ENCODE assay signal across 11 cellular contexts in the genomic region with DNA sequence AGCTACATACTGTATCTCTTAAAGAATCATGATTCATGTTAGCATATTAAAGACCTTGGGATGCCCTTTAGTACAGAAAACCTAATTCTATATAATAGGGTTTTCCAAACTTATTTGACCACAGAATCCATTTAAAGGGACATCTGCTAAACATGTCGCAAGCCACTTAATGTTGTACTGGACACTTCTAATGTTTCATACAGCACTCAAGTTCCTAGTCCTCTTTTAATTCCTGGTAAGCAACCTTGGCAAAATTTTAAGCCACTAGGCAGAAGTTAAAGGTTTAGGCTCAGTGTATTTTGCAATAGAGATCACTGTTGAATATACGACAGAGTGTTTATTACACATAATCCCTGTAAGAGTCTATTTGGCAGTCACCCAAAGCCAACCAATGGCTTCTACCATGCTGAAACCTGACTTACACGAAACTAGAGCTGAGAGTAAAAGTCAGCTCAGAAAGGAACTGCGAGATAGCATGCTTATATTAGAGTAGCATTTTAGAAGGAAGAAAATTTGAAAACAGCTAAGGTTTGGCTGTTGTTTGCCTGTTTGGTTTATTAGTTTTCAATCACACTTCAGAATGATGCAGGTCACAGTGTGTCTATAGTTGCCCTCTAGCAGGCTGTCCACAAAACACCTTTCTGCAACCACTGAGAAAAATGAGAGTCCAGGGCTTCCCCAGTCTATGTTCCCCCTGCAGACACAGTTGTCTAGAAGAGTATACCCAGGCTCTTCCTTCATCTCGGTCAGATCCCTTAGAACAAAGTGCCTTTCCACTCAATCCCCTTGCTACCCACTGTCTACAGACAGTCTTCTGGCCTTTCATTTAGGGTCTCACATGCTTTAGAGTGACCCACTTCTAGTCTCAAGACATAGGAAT.
DNase-seq lines count a peak whose midpoint lies in the region; ATAC-seq and TF ChIP-seq lines count a peak whose summit lies in the region.
"Had no signal": no experiment of that assay in that cellular context is flagged by ENCODE, and none has a peak within 500 bp of the region (broad histone marks: within the 10 kb centered on the region; RNA-seq: fewer than 3 reads in every experiment).

No MANE protein-coding gene starts in this region.

- no peaks in the 10 kb centered on the region for H3K9me3 Mint-ChIP-seq in type B pancreatic cell
- H3K9me3 Mint-ChIP-seq in Caco-2 (ENCODE audit: unreplicated experiment), result no peaks in the 10 kb centered on the region

- H3K4me3 ChIP-seq in HFF-Myc (replicated peaks; ENCODE audit: low read depth, low read length), result no peak overlapping the region
- H3K4me3 ChIP-seq in fibroblast of the aortic adventitia (ENCODE audit: low read depth, low read length), result no peak overlapping the region
- H3K4me3 ChIP-seq in Caco-2 (ENCODE audit: low read depth, low read length), result no peak overlapping the region
- H3K4me3 ChIP-seq: SJSA1 had no signal

- intact Hi-C loops in Caco-2 (cut with micrococcal nuclease; ENCODE audit: unreplicated experiment), result loop anchor here (5.0 kb wide), 2 partner anchors 127 to 142 kb away; no protein-coding TSS in a partner anchor

- peak; percentile 72 for DNase-seq in AG09319 (ENCODE audit: extremely low read depth, low read depth)
- peak; percentile 82 for DNase-seq in HFF-Myc (ENCODE audit: extremely low read depth, low read depth)
- DNase-seq in OCI-M1 (lab: John Stamatoyannopoulos, UW), result peak; percentile 25
- peak; percentile 57 for DNase-seq in fibroblast of the aortic adventitia (ENCODE audit: low read depth)
- DNase-seq in type B pancreatic cell (ENCODE audit: extremely low spot score, unreplicated experiment), result no peak
- no peak for DNase-seq in Caco-2
- DNase-seq: head of caudate nucleus had no signal

- CTCF ChIA-PET in Caco-2 (lab: Charles Lee), result no interaction called here

- H3K36me3 Mint-ChIP-seq in type B pancreatic cell, result no peaks in the 10 kb centered on the region
- H3K36me3 Mint-ChIP-seq in Caco-2 (ENCODE audit: insufficient read depth, unreplicated experiment), result no peaks in the 10 kb centered on the region

- no TSS peak for BruUV-seq in Caco-2 (replicated peaks; lab: Mats Ljungman, UMichigan)

- POLR2A ChIA-PET in Caco-2 (lab: Charles Lee), result no interaction called here

- H3K4me3 Mint-ChIP-seq in type B pancreatic cell (no peak overlapping the region), Caco-2 (ENCODE audit: unreplicated experiment) (no peak overlapping the region)

- no peaks in the 10 kb centered on the region for H3K36me3 ChIP-seq in Caco-2 (ENCODE audit: control insufficient read depth, insufficient read depth, low read length)
- H3K36me3 ChIP-seq: SJSA1 had no signal

- H3K27me3 ChIP-seq in Caco-2 (replicated peaks; ENCODE audit: control insufficient read depth, insufficient read depth, low read length), result no peaks in the 10 kb centered on the region
- H3K27me3 ChIP-seq: SJSA1 had no signal

- H3K9me3 ChIP-seq in Caco-2, result no peaks in the 10 kb centered on the region
- H3K9me3 ChIP-seq: SJSA1 had no signal

- peaks cover 27% of the 10 kb centered on the region for H3K4me1 Mint-ChIP-seq in type B pancreatic cell (ENCODE audit: unreplicated experiment)
- no peaks in the 10 kb centered on the region for H3K4me1 Mint-ChIP-seq in Caco-2 (ENCODE audit: low read depth, unreplicated experiment)

- H3K27me3 Mint-ChIP-seq in type B pancreatic cell (no peaks in the 10 kb centered on the region), Caco-2 (ENCODE audit: insufficient read depth, unreplicated experiment) (peaks cover 11% of the 10 kb centered on the region)

- ATAC-seq in HG03469 (IDR thresholded peaks at IDR 0.05; ENCODE audit: unreplicated experiment) (no peak), HG02840 (IDR thresholded peaks at IDR 0.05; ENCODE audit: low FRiP score, unreplicated experiment) (no peak)

- no peaks in the 10 kb centered on the region for H3K4me1 ChIP-seq in Caco-2

- TF ChIP-seq CTCF in AG09319 (IDR thresholded peaks at IDR 0.05; ENCODE audit: low read depth, low read length), result no peak
- TF ChIP-seq CTCF in HFF-Myc (IDR thresholded peaks at IDR 0.05; ENCODE audit: low read depth, low read length, missing control alignments), result no peak
- no peak for TF ChIP-seq CTCF in fibroblast of the aortic adventitia (IDR thresholded peaks at IDR 0.05; ENCODE audit: insufficient read depth, low read length)
- TF ChIP-seq CTCF in type B pancreatic cell (conservative IDR thresholded peaks at IDR 0.05), result no peak
- no peak for TF ChIP-seq CTCF in Caco-2 (IDR thresholded peaks at IDR 0.05; ENCODE audit: insufficient read depth in 1 of 2, low read depth in 1 of 2, low read length in 1 of 2, severe bottlenecking in 1 of 2, unreplicated experiment in 1 of 2)

- no peak overlapping the region for H3K27ac Mint-ChIP-seq in type B pancreatic cell
- H3K27ac Mint-ChIP-seq in Caco-2 (ENCODE audit: unreplicated experiment), result no peak overlapping the region
- H3K27ac Mint-ChIP-seq: progenitor cell of endocrine pancreas had no signal

Comparison
In these comparisons a context has a peak if more than half of its experiments do, and no peak if none do; other contexts are left out.
1. DNase-seq: peak in AG09319 (single experiment), HFF-Myc (single experiment), OCI-M1 (single experiment) and fibroblast of the aortic adventitia (single experiment); none in type B pancreatic cell (single experiment) and Caco-2 (0 of 2).